Comparison of ENCODE assay signal across 15 cellular contexts in genomic region chr11:46666982-46667590, GRCh38. TPM values are rescaled to one million over a fixed set of nuclear protein-coding genes. Genes with fewer than 3 reads are reported as not detected.
A peak's percentile ranks its signal among the peaks of the same experiment; 100 is the strongest.
DNase-seq lines count a peak whose midpoint lies in the region; ATAC-seq and TF ChIP-seq lines count a peak whose summit lies in the region.
"Had no signal": no experiment of that assay in that cellular context is flagged by ENCODE, and none has a peak within 500 bp of the region (broad histone marks: within the 10 kb centered on the region; RNA-seq: fewer than 3 reads in every experiment).

No MANE protein-coding gene starts in this region.

- H3K36me3 Mint-ChIP-seq in immature natural killer cell = peaks cover 25 to 60% (median 40%) of the 10 kb centered on the region in 3 donors
- peaks cover 43% of the 10 kb centered on the region for H3K36me3 Mint-ChIP-seq in stimulated activated memory B cell treated with anti-CD40 and anti-IgM and Interleukin-4, amounts not matched to agents 10 μg/mL and 1 μg/mL and 100 μg/mL, for 72 hours

- H3K27me3 ChIP-seq in HL-60 (ENCODE audit: insufficient read depth, poor library complexity, severe bottlenecking) = no peaks in the 10 kb centered on the region
- H3K27me3 ChIP-seq: neural progenitor cell had no signal

- peak overlapping the region; percentile 0; the same call in 1 of the 2 replicates for H3K27ac ChIP-seq in HL-60 (replicated peaks)
- H3K27ac ChIP-seq: neural progenitor cell had no signal

- no peak for TF ChIP-seq CTCF in HL-60 (IDR thresholded peaks at IDR 0.05; ENCODE audit: insufficient read depth, low read length)

- H3K27ac Mint-ChIP-seq in immature natural killer cell = peak overlapping the region; percentile 18 to 70 (median 52)
- peak overlapping the region; percentile 22 for H3K27ac Mint-ChIP-seq in stimulated activated memory B cell treated with anti-CD40 and anti-IgM and Interleukin-4, amounts not matched to agents 10 μg/mL and 1 μg/mL and 100 μg/mL, for 72 hours
- H3K27ac Mint-ChIP-seq: neural progenitor cell had no signal

- no peak overlapping the region for H3K4me3 ChIP-seq in HL-60 (replicated peaks; ENCODE audit: insufficient read depth, low read length)
- H3K4me3 ChIP-seq: neural progenitor cell had no signal

- no peak for ATAC-seq in stimulated activated memory B cell treated with anti-CD40 and anti-IgM and Interleukin-4, amounts not matched to agents 10 μg/mL and 1 μg/mL and 100 μg/mL, for 72 hours
- ATAC-seq in GM18517 (IDR thresholded peaks at IDR 0.05; ENCODE audit: unreplicated experiment) (no peak), HG03108 (IDR thresholded peaks at IDR 0.05; ENCODE audit: unreplicated experiment) (no peak)
- ATAC-seq: activated CD4-positive, CD25-positive, alpha-beta regulatory T cell treated with anti-CD3 and anti-CD28 coated beads, Interleukin-2, amount 50 U/mL, for 24 hours; SK-N-SH treated with all-trans-retinoic acid at 6 μM for 48 hours had no signal

- peaks cover 0 to 8% (median 7%) of the 10 kb centered on the region in 3 donors for H3K27me3 Mint-ChIP-seq in immature natural killer cell (ENCODE audit: low read depth in 3 of 3)
- H3K27me3 Mint-ChIP-seq in stimulated activated memory B cell treated with anti-CD40 and anti-IgM and Interleukin-4, amounts not matched to agents 10 μg/mL and 1 μg/mL and 100 μg/mL, for 72 hours = no peaks in the 10 kb centered on the region

- DNase-seq in HL-60 (ENCODE audit: low read depth in 1 of 2, low spot score in 1 of 2) = no peak
- peak; percentile 27 for DNase-seq in amniotic epithelial cell (ENCODE audit: low read depth)
- DNase-seq in immature natural killer cell = no peak
- DNase-seq in AML-193 (lab: John Stamatoyannopoulos, UW) = no peak
- no peak for DNase-seq in G401 (ENCODE audit: low spot score)
- DNase-seq: activated effector memory CD4-positive, alpha-beta T cell treated with anti-CD3 and anti-CD28 coated beads, Interleukin-2, amount 50 U/mL, for 16 hours; KBM-7 had no signal

- no peaks in the 10 kb centered on the region for H3K9me3 Mint-ChIP-seq in immature natural killer cell
- H3K9me3 Mint-ChIP-seq in stimulated activated memory B cell treated with anti-CD40 and anti-IgM and Interleukin-4, amounts not matched to agents 10 μg/mL and 1 μg/mL and 100 μg/mL, for 72 hours = no peaks in the 10 kb centered on the region
- H3K9me3 Mint-ChIP-seq: neural progenitor cell had no signal

- in situ Hi-C loops in G401 (cut with HindIII; ENCODE audit: low sequenced_read_pairs) = no loop called here

- peaks cover 27 to 31% of the 10 kb centered on the region in 2 donors for H3K4me1 Mint-ChIP-seq in immature natural killer cell
- no peaks in the 10 kb centered on the region for H3K4me1 Mint-ChIP-seq in stimulated activated memory B cell treated with anti-CD40 and anti-IgM and Interleukin-4, amounts not matched to agents 10 μg/mL and 1 μg/mL and 100 μg/mL, for 72 hours

- H3K4me3 Mint-ChIP-seq in immature natural killer cell = no peak overlapping the region
- no peak overlapping the region for H3K4me3 Mint-ChIP-seq in stimulated activated memory B cell treated with anti-CD40 and anti-IgM and Interleukin-4, amounts not matched to agents 10 μg/mL and 1 μg/mL and 100 μg/mL, for 72 hours
- H3K4me3 Mint-ChIP-seq: neural progenitor cell had no signal

RNA-seq across cellular contexts. Expression of gene ARHGAP1, which starts 33.3 kb away (rescaled TPM):
- polyA plus RNA-seq in immature natural killer cell = 100 to 1,000 TPM in 1 of 3 donors, 10 to 100 TPM in 2; 38.6 to 104 (median 60.4) TPM
- total RNA-seq in G401 (2014; rRNA removed; shearing (Covaris generic)) = 4.1 and 4.9 TPM in 2 replicates

RNA-seq across cellular contexts. Expression of gene ZNF408, which starts 33.7 kb away (rescaled TPM):
- polyA plus RNA-seq in immature natural killer cell = 10 to 100 TPM in 1 of 3 donors, 1 to 10 TPM in 2; 9.1 to 14.6 (median 9.5) TPM
- 9.2 and 12.7 TPM in 2 replicates for total RNA-seq in G401 (2014; rRNA removed; shearing (Covaris generic))

RNA-seq across cellular contexts. Expression of gene ATG13, which starts 49.7 kb away (rescaled TPM):
- 100 to 1,000 TPM in 2 of 3 donors, 10 to 100 TPM in 1; 67.4 to 103 (median 100) TPM for polyA plus RNA-seq in immature natural killer cell
- total RNA-seq in G401 (2014; rRNA removed; shearing (Covaris generic)) = 71.1 and 78.8 TPM in 2 replicates

RNA-seq across cellular contexts. Expression of gene HARBI1, which starts 50.1 kb away (rescaled TPM):
- 1 to 10 TPM; 1.3 to 9.9 (median 2.9) TPM for polyA plus RNA-seq in immature natural killer cell
- 0.62 and 2.4 TPM in 2 replicates for total RNA-seq in G401 (2014; rRNA removed; shearing (Covaris generic))

RNA-seq across cellular contexts. Expression of gene F2, which starts 51.9 kb away (rescaled TPM):
- polyA plus RNA-seq in immature natural killer cell = not detected
- total RNA-seq in G401 (2014; rRNA removed; shearing (Covaris generic)) = not detected in 2 replicates
- total RNA-seq: fibroblast of villous mesenchyme had no signal
- polyA plus RNA-seq: keratinocyte had no signal
